Comparison of ENCODE assay signal across 8 cellular contexts in genomic region chr3:10738688-10739372, GRCh38.
DNase-seq lines count a peak whose midpoint lies in the region; ATAC-seq and TF ChIP-seq lines count a peak whose summit lies in the region.

No MANE protein-coding gene starts in this region.

- intact Hi-C loops in esophagus muscularis mucosa (cut with DNase I): loop anchor here (2.0 kb wide), 1 partner anchor 394 kb away; no protein-coding TSS in a partner anchor

- no peak for TF ChIP-seq POLR2A in esophagus muscularis mucosa (IDR thresholded peaks at IDR 0.05; ENCODE audit: low read depth)

- H3K4me3 ChIP-seq in NT2/D1 (ENCODE audit: insufficient read length, low read depth) (peak overlapping the region; percentile 44), esophagus muscularis mucosa (peak overlapping the region; percentile 21 to 39 (median 33))

- H3K9me3 ChIP-seq in NT2/D1 (ENCODE audit: insufficient read depth, low read length) (peaks cover 7% of the 10 kb centered on the region), esophagus muscularis mucosa (peaks cover 0 to 3% (median 2%) of the 10 kb centered on the region in 4 donors)

- TF ChIP-seq EP300 in esophagus muscularis mucosa (IDR thresholded peaks at IDR 0.05): no peak

- H3K36me3 ChIP-seq in NT2/D1 (ENCODE audit: insufficient read depth, insufficient read length, low read length) (no peaks in the 10 kb centered on the region), esophagus muscularis mucosa (no peaks in the 10 kb centered on the region)

- H3K27me3 ChIP-seq in NT2/D1 (ENCODE audit: insufficient read depth, insufficient read length) (peaks cover 10% of the 10 kb centered on the region), esophagus muscularis mucosa (peaks cover 0 to 66% (median 12%) of the 10 kb centered on the region in 4 donors)

- no peak overlapping the region for H3K27ac ChIP-seq in esophagus muscularis mucosa (replicated peaks in 1 of 4)

- H3K9ac ChIP-seq in NT2/D1 (ENCODE audit: insufficient read length, low read depth): peak overlapping the region; percentile 79

- WGBS in esophagus muscularis mucosa: 3% methylated on average over 23 of the region's 30 CpGs

- peak; percentile 68 to 90 (median 69) for TF ChIP-seq CTCF in esophagus muscularis mucosa (IDR thresholded peaks at IDR 0.05)

- peak; percentile 60 for ATAC-seq in HG03175 (IDR thresholded peaks at IDR 0.05; ENCODE audit: unreplicated experiment)

- H3K4me1 ChIP-seq in NT2/D1 (ENCODE audit: insufficient read depth, insufficient read length): peaks cover 3% of the 10 kb centered on the region
- H3K4me1 ChIP-seq in esophagus muscularis mucosa: peaks cover 0 to 8% (median 5%) of the 10 kb centered on the region in 4 donors

- DNase-seq in CMK (ENCODE audit: low read depth): peak; percentile 31
- DNase-seq in NT2/D1 (ENCODE audit: low read depth, low spot score): peak; percentile 73
- DNase-seq in activated T-cell treated with anti-CD3 and anti-CD28 coated beads for 48 hours (ENCODE audit: low read depth): peak; percentile 63
- DNase-seq in esophagus muscularis mucosa (ENCODE audit: extremely low spot score): peak; percentile 95
- DNase-seq in myocyte (ENCODE audit: low read depth): peak; percentile 71
- DNase-seq in stimulated activated CD8-positive, alpha-beta memory T cell treated with anti-CD3 and anti-CD28 coated beads, Interleukin-4, amount 100 ng/mL, for 48 hours: peak; percentile 88
- DNase-seq in GOT3 (lab: John Stamatoyannopoulos, UW): no peak
